1 cellular context compared by ENCODE assay signal in genomic region chr2:238286095-238286494, GRCh38.
TF ChIP-seq lines count a peak whose summit lies in the region.

No MANE protein-coding gene starts in this region.

TF ChIP-seq in HepG2, 621 proteins besides CTCF, POLR2A, EP300 and RAD21 (continued from another document and continues in another):
- no peak for TF ChIP-seq NFAT5 (CRISPR knock-in tag; IDR thresholded peaks at IDR 0.05)
- TF ChIP-seq ZMAT5 (CRISPR knock-in tag; IDR thresholded peaks at IDR 0.05; ENCODE audit: borderline replicate concordance, low read depth) = no peak
- TF ChIP-seq IKZF5 (CRISPR knock-in tag; IDR thresholded peaks at IDR 0.05) = peak; percentile 2; the same call in 1 of the 2 replicates
- no peak for TF ChIP-seq HNF4G (IDR thresholded peaks at IDR 0.05; ENCODE audit: borderline replicate concordance, low read depth, low read length)
- no peak for TF ChIP-seq HNF4G (CRISPR knock-in tag; IDR thresholded peaks at IDR 0.05; ENCODE audit: borderline replicate concordance, low read depth)
- no peak for TF ChIP-seq MED8 (CRISPR knock-in tag; IDR thresholded peaks at IDR 0.05; ENCODE audit: insufficient replicate concordance)
- no peak for TF ChIP-seq ZNF615 (CRISPR knock-in tag; IDR thresholded peaks at IDR 0.05; ENCODE audit: borderline replicate concordance)
- peak; percentile 7 for TF ChIP-seq ZNF407 (CRISPR knock-in tag; IDR thresholded peaks at IDR 0.05; ENCODE audit: not compliant biosample characterization)
- TF ChIP-seq HMGXB4 (CRISPR knock-in tag; IDR thresholded peaks at IDR 0.05; ENCODE audit: borderline replicate concordance in 1 of 2, low read depth in 1 of 2) = no peak
- no peak for TF ChIP-seq SMAD1 (CRISPR knock-in tag; IDR thresholded peaks at IDR 0.05; ENCODE audit: borderline replicate concordance, low read depth)
- TF ChIP-seq HMG20A (CRISPR knock-in tag; IDR thresholded peaks at IDR 0.05; ENCODE audit: borderline replicate concordance) = no peak
- peak; percentile 57; the same call in 1 of the 2 replicates for TF ChIP-seq BORCS8-MEF2B (CRISPR knock-in tag; IDR thresholded peaks at IDR 0.05)
- TF ChIP-seq U2AF1 (optimal IDR thresholded peaks at IDR 0.05; ENCODE audit: low read depth, low read length) = no peak
- no peak for TF ChIP-seq KDM5B (CRISPR knock-in tag; IDR thresholded peaks at IDR 0.05; ENCODE audit: borderline replicate concordance)
- TF ChIP-seq NONO (IDR thresholded peaks at IDR 0.05) = no peak
- TF ChIP-seq NONO (CRISPR knock-in tag; conservative IDR thresholded peaks at IDR 0.05) = no peak; the same call in 1 of the 2 replicates
- TF ChIP-seq SRSF1 (optimal IDR thresholded peaks at IDR 0.05; ENCODE audit: low read depth, low read length) = no peak
- TF ChIP-seq ATM (IDR thresholded peaks at IDR 0.05; ENCODE audit: borderline replicate concordance) = no peak
- TF ChIP-seq ZBTB1 (CRISPR knock-in tag; IDR thresholded peaks at IDR 0.05; ENCODE audit: borderline replicate concordance) = no peak
- peak; percentile 6; the same call in 1 of the 2 replicates for TF ChIP-seq ZNF335 (CRISPR knock-in tag; IDR thresholded peaks at IDR 0.05)
- TF ChIP-seq SMARCE1 (IDR thresholded peaks at IDR 0.05; ENCODE audit: borderline replicate concordance) = no peak
- 0 out of 2 replicates have a peak, but pooled peaks have one; percentile 13 for TF ChIP-seq ZNF275 (CRISPR knock-in tag; IDR thresholded peaks at IDR 0.05; ENCODE audit: borderline replicate concordance)
- TF ChIP-seq THYN1 (CRISPR knock-in tag; IDR thresholded peaks at IDR 0.05; ENCODE audit: borderline replicate concordance, low read depth) = no peak
- no peak for TF ChIP-seq ZNF33B (CRISPR knock-in tag; IDR thresholded peaks at IDR 0.05)
- TF ChIP-seq ZNF124 (CRISPR knock-in tag; IDR thresholded peaks at IDR 0.05) = no peak
- TF ChIP-seq THAP8 (CRISPR knock-in tag; IDR thresholded peaks at IDR 0.05; ENCODE audit: borderline replicate concordance) = no peak
- no peak for TF ChIP-seq ZNF570 (CRISPR knock-in tag; IDR thresholded peaks at IDR 0.05; ENCODE audit: borderline replicate concordance)
- 0 out of 2 replicates have a peak, but pooled peaks have one; percentile 35 for TF ChIP-seq GMEB1 (CRISPR knock-in tag; IDR thresholded peaks at IDR 0.05; ENCODE audit: borderline replicate concordance)
- TF ChIP-seq ZNF281 (CRISPR knock-in tag; IDR thresholded peaks at IDR 0.05; ENCODE audit: borderline replicate concordance) = no peak
- TF ChIP-seq MED1 (CRISPR knock-in tag; IDR thresholded peaks at IDR 0.05) = no peak
- TF ChIP-seq ZKSCAN1 (IDR thresholded peaks at IDR 0.05; ENCODE audit: low read length) = no peak
